17 cellular contexts compared by ENCODE assay signal in genomic region chr22:21626073-21626734, GRCh38. TPM values are rescaled to one million over a fixed set of nuclear protein-coding genes. Genes with fewer than 3 reads are reported as not detected.
DNase-seq lines count a peak whose midpoint lies in the region; ATAC-seq and TF ChIP-seq lines count a peak whose summit lies in the region.
"Had no signal": no experiment of that assay in that cellular context is flagged by ENCODE, and none has a peak within 500 bp of the region (broad histone marks: within the 10 kb centered on the region; RNA-seq: fewer than 3 reads in every experiment).

No MANE protein-coding gene starts in this region.

- CTCF ChIA-PET in activated CD4-positive, alpha-beta T cell treated with anti-CD3 and anti-CD28 coated beads for 36 hours (lab: Charles Lee), result interaction anchor here (0.6 to 10.9 kb wide), 3 partner anchors 8 to 17 kb away, joined by 3 to 209 read pairs (median 4); partner anchors contain the start of gene SDF2L1

- no peak for TF ChIP-seq POLR2A in body of pancreas (IDR thresholded peaks at IDR 0.05)

- H3K36me3 ChIP-seq in Loucy (ENCODE audit: insufficient read depth, low read length), result peaks cover 45% of the 10 kb centered on the region; the same call in 1 of the 2 replicates
- peaks cover 18 to 58% of the 10 kb centered on the region in 2 donors for H3K36me3 ChIP-seq in neuronal stem cell (replicated peaks in 1 of 2; ENCODE audit: control insufficient read depth in 2 of 2, insufficient read depth in 2 of 2, low read length in 2 of 2)
- no peaks in the 10 kb centered on the region for H3K36me3 ChIP-seq in body of pancreas (replicated peaks in 1 of 2; ENCODE audit: insufficient read depth in 1 of 2, low read depth in 2 of 2)

- ATAC-seq in activated CD4-positive, alpha-beta T cell treated with anti-CD3 and anti-CD28 coated beads for 36 hours, result no peak
- ATAC-seq in HG02642 (IDR thresholded peaks at IDR 0.05; ENCODE audit: poor library complexity, unreplicated experiment), result no peak
- no peak for ATAC-seq in body of pancreas
- ATAC-seq: A549 had no signal

- H3K9me3 ChIP-seq in Loucy (ENCODE audit: insufficient read depth, low read depth, low read length), result no peaks in the 10 kb centered on the region
- H3K9me3 ChIP-seq in neuronal stem cell (replicated peaks in 1 of 2; ENCODE audit: control insufficient read depth in 2 of 2, insufficient read depth in 1 of 2, low read depth in 1 of 2, low read length in 2 of 2), result peaks cover 0 to 3% of the 10 kb centered on the region in 2 donors
- no peaks in the 10 kb centered on the region for H3K9me3 ChIP-seq in body of pancreas
- H3K9me3 ChIP-seq: A549 had no signal

- H3K79me1 ChIP-seq in neuronal stem cell (ENCODE audit: low read depth, low read length), result peaks cover 18% of the 10 kb centered on the region

- H3K27me3 ChIP-seq in Loucy (ENCODE audit: insufficient read depth, low read length, poor library complexity, severe bottlenecking), result peaks cover 5% of the 10 kb centered on the region
- no peaks in the 10 kb centered on the region for H3K27me3 ChIP-seq in neuronal stem cell (ENCODE audit: control insufficient read depth in 3 of 3, insufficient read depth in 3 of 3, low read depth in 1 of 3, low read length in 3 of 3)
- no peaks in the 10 kb centered on the region for H3K27me3 ChIP-seq in body of pancreas

- H3K4me1 ChIP-seq in Loucy (ENCODE audit: insufficient read depth, low read length, poor library complexity, severe bottlenecking) (peaks cover 13% of the 10 kb centered on the region), neuronal stem cell (ENCODE audit: control insufficient read depth in 2 of 2, insufficient read depth in 1 of 2, low read depth in 1 of 2, low read length in 2 of 2) (peaks cover 10 to 12% of the 10 kb centered on the region in 2 donors), body of pancreas (peaks cover 41% of the 10 kb centered on the region)

- H3K9me2 ChIP-seq in Loucy (replicated peaks; ENCODE audit: low read depth, low read length), result no peaks in the 10 kb centered on the region

- H3K4me3 ChIP-seq in Loucy (ENCODE audit: low read length, poor library complexity, severe bottlenecking), result no peak overlapping the region
- H3K4me3 ChIP-seq in neuronal stem cell (ENCODE audit: low read length in 2 of 2), result no peak overlapping the region
- H3K4me3 ChIP-seq in body of pancreas, result no peak overlapping the region
- H3K4me3 ChIP-seq: A549, lung had no signal

- no peak overlapping the region for H2BK15ac ChIP-seq in neuronal stem cell (ENCODE audit: low read length)

- peaks cover 69% of the 10 kb centered on the region for H4K20me1 ChIP-seq in Loucy (ENCODE audit: insufficient read depth, low read length, poor library complexity, severe bottlenecking)

- no peaks in the 10 kb centered on the region for H3K27me3 Mint-ChIP-seq in activated CD4-positive, alpha-beta T cell treated with anti-CD3 and anti-CD28 coated beads for 36 hours
- H3K27me3 Mint-ChIP-seq in activated naive CD8-positive, alpha-beta T cell treated with anti-CD3 and anti-CD28 coated beads for 36 hours, result no peaks in the 10 kb centered on the region

- H3F3A ChIP-seq in Loucy (ENCODE audit: low read depth), result peaks cover 5% of the 10 kb centered on the region; the same call in 1 of the 2 replicates

- H3K4me3 Mint-ChIP-seq in activated CD4-positive, alpha-beta T cell treated with anti-CD3 and anti-CD28 coated beads for 36 hours, result no peak overlapping the region
- peak overlapping the region; percentile 40 for H3K4me3 Mint-ChIP-seq in activated naive CD8-positive, alpha-beta T cell treated with anti-CD3 and anti-CD28 coated beads for 36 hours

- POLR2A ChIA-PET in activated CD4-positive, alpha-beta T cell treated with anti-CD3 and anti-CD28 coated beads for 36 hours (lab: Charles Lee), result interaction anchor here (0.6 to 4.0 kb wide), 2 partner anchors 17 to 172 kb away, joined by 8 to 36 read pairs; partner anchors contain the start of gene SDF2L1

- H3K36me3 Mint-ChIP-seq in activated CD4-positive, alpha-beta T cell treated with anti-CD3 and anti-CD28 coated beads for 36 hours (ENCODE audit: low read depth), result peaks cover 38% of the 10 kb centered on the region
- peaks cover 25% of the 10 kb centered on the region for H3K36me3 Mint-ChIP-seq in activated naive CD8-positive, alpha-beta T cell treated with anti-CD3 and anti-CD28 coated beads for 36 hours

- peaks cover 72% of the 10 kb centered on the region for H3K79me2 ChIP-seq in Loucy (ENCODE audit: insufficient read depth, low read length)

- H2AFZ ChIP-seq in Loucy (ENCODE audit: low read length), result no peak overlapping the region
- H2AFZ ChIP-seq in neuronal stem cell (ENCODE audit: low read length), result no peak overlapping the region

- H3K18ac ChIP-seq in neuronal stem cell (ENCODE audit: low read length), result no peak overlapping the region

- H3K23ac ChIP-seq in neuronal stem cell (ENCODE audit: low read depth, low read length, poor library complexity), result peak overlapping the region; percentile 76

- intact Hi-C loops in activated CD4-positive, alpha-beta T cell treated with anti-CD3 and anti-CD28 coated beads for 36 hours (cut with DNase I, micrococcal nuclease), result loop anchor here in 1 of 2 experiments (5.0 kb wide), 1 partner anchor 39 kb away; no protein-coding TSS in a partner anchor
- intact Hi-C loops in body of pancreas (cut with DNase I), result no loop called here

- H3K9me3 Mint-ChIP-seq in activated CD4-positive, alpha-beta T cell treated with anti-CD3 and anti-CD28 coated beads for 36 hours (ENCODE audit: low read depth), result no peaks in the 10 kb centered on the region
- H3K9me3 Mint-ChIP-seq in activated naive CD8-positive, alpha-beta T cell treated with anti-CD3 and anti-CD28 coated beads for 36 hours, result no peaks in the 10 kb centered on the region

- H3K9ac ChIP-seq in Loucy (ENCODE audit: low read depth, low read length, poor library complexity, severe bottlenecking), result no peak overlapping the region
- no peak overlapping the region for H3K9ac ChIP-seq in neuronal stem cell (ENCODE audit: low read depth, low read length, poor library complexity)

- H4K91ac ChIP-seq in neuronal stem cell (ENCODE audit: low read depth, low read length, poor library complexity), result no peak overlapping the region

- TF ChIP-seq CTCF in Loucy (conservative IDR thresholded peaks at IDR 0.05; ENCODE audit: low read length) (no peak), body of pancreas (IDR thresholded peaks at IDR 0.05) (no peak)

- H3K27ac ChIP-seq in neuronal stem cell (replicated peaks; ENCODE audit: low read length) (no peak overlapping the region), body of pancreas (no peak overlapping the region)
- H3K27ac ChIP-seq: A549 had no signal

- no peak overlapping the region for H2BK120ac ChIP-seq in neuronal stem cell (ENCODE audit: low read depth, low read length)

- H3K4me1 Mint-ChIP-seq in activated CD4-positive, alpha-beta T cell treated with anti-CD3 and anti-CD28 coated beads for 36 hours, result peaks cover 31% of the 10 kb centered on the region
- H3K4me1 Mint-ChIP-seq in activated naive CD8-positive, alpha-beta T cell treated with anti-CD3 and anti-CD28 coated beads for 36 hours, result peaks cover 33% of the 10 kb centered on the region

- H3K27ac Mint-ChIP-seq in activated CD4-positive, alpha-beta T cell treated with anti-CD3 and anti-CD28 coated beads for 36 hours, result peak overlapping the region; percentile 83
- peak overlapping the region; percentile 93 for H3K27ac Mint-ChIP-seq in activated naive CD8-positive, alpha-beta T cell treated with anti-CD3 and anti-CD28 coated beads for 36 hours

- H4K8ac ChIP-seq in neuronal stem cell (ENCODE audit: low read depth, low read length), result no peak overlapping the region

- WGBS in neuronal stem cell (ENCODE audit: extremely low coverage in 2 of 2, insufficient read length in 2 of 2, insufficient replicate concordance in 1 of 2), 2 donors, result no CpG with 5 or more reads among the region's 4 CpGs
- 66 to 67% methylated on average over 4 of the region's 4 CpGs for WGBS in body of pancreas, 2 donors

- no peak for DNase-seq in activated CD4-positive, alpha-beta T cell treated with anti-CD3 and anti-CD28 coated beads for 36 hours
- DNase-seq in activated CD4-positive, alpha-beta T cell treated with anti-CD3 and anti-CD28 coated beads, Interleukin-2, amount 50 U/mL, for 4 hours, result no peak
- DNase-seq in activated naive CD8-positive, alpha-beta T cell treated with anti-CD3 and anti-CD28 coated beads for 36 hours, result no peak
- DNase-seq in neuronal stem cell (ENCODE audit: low spot score) (no peak), SHP77 treated with DMSO at 0.1 percent for 48 hours (lab: John Stamatoyannopoulos, UW) (no peak), body of pancreas (no peak)
- DNase-seq: activated naive CD4-positive, alpha-beta T cell treated with Interleukin-2 at 50 U/mL for 16 hours; NCI-H1930; NCI-H510A treated with DMSO at 0.1 percent for 48 hours; occipital lobe; stimulated activated CD4-positive, alpha-beta T cell treated with anti-CD3 and anti-CD28 coated beads, Interleukin-4, amount 100 ng/mL, for 4 hours; T-helper 9 cell had no signal

- H2BK12ac ChIP-seq in neuronal stem cell (ENCODE audit: low read length), result no peak overlapping the region

- no peak overlapping the region for H3K4ac ChIP-seq in neuronal stem cell (ENCODE audit: low read length)

- H3K4me2 ChIP-seq in Loucy (ENCODE audit: low read depth, low read length, poor library complexity, severe bottlenecking) (peak overlapping the region; percentile 93), neuronal stem cell (ENCODE audit: insufficient read depth, low read length, poor library complexity, severe bottlenecking) (no peak overlapping the region)
- H3K4me2 ChIP-seq: A549 had no signal

- no peak overlapping the region for H2AK5ac ChIP-seq in neuronal stem cell (ENCODE audit: low read depth, low read length)

- no peak overlapping the region for H3K14ac ChIP-seq in neuronal stem cell (ENCODE audit: low read length)

- H2BK5ac ChIP-seq in neuronal stem cell (ENCODE audit: low read length), result no peak overlapping the region

RNA-seq across cellular contexts. Expression of gene YDJC, which starts 3.6 kb away (rescaled TPM):
- total RNA-seq in activated CD4-positive, alpha-beta T cell treated with anti-CD3 and anti-CD28 coated beads for 36 hours, result 10 to 100 TPM; 43.4 to 54.0 TPM
- total RNA-seq in activated naive CD8-positive, alpha-beta T cell treated with anti-CD3 and anti-CD28 coated beads for 36 hours, result 10 to 100 TPM; 83.0 to 86.4 TPM
- 14.9 TPM for polyA plus RNA-seq in neuronal stem cell (2013, experiment 1 of 2)
- polyA plus RNA-seq in neuronal stem cell (2013, experiment 2 of 2), result 14.0 TPM
- 10 to 100 TPM; 45.7 to 63.0 TPM for total RNA-seq in body of pancreas

RNA-seq across cellular contexts. Expression of gene CCDC116, which starts 6.4 kb away (rescaled TPM):
- under 1 TPM; 0.23 to 0.33 TPM for total RNA-seq in activated CD4-positive, alpha-beta T cell treated with anti-CD3 and anti-CD28 coated beads for 36 hours
- under 1 TPM; 0.29 to 0.34 TPM for total RNA-seq in activated naive CD8-positive, alpha-beta T cell treated with anti-CD3 and anti-CD28 coated beads for 36 hours
- polyA plus RNA-seq in neuronal stem cell (2013, experiment 1 of 2), result 0.10 TPM
- 0.18 TPM for polyA plus RNA-seq in neuronal stem cell (2013, experiment 2 of 2)
- total RNA-seq in body of pancreas, result under 1 TPM in 1 of 2 donors, not detected in 1; 0.52 TPM
- total RNA-seq: frontal cortex had no signal

RNA-seq across cellular contexts. Expression of gene SDF2L1, which starts 15.9 kb away (rescaled TPM):
- 10 to 100 TPM; 13.7 to 32.8 TPM for total RNA-seq in activated CD4-positive, alpha-beta T cell treated with anti-CD3 and anti-CD28 coated beads for 36 hours
- 10 to 100 TPM; 52.6 to 53.8 TPM for total RNA-seq in activated naive CD8-positive, alpha-beta T cell treated with anti-CD3 and anti-CD28 coated beads for 36 hours
- polyA plus RNA-seq in neuronal stem cell (2013, experiment 1 of 2), result 9.6 TPM
- polyA plus RNA-seq in neuronal stem cell (2013, experiment 2 of 2), result 9.4 TPM
- 100 to 1,000 TPM in 1 of 2 donors, 10 to 100 TPM in 1; 47.5 to 115 TPM for total RNA-seq in body of pancreas

RNA-seq across cellular contexts. Expression of gene PPIL2, which starts 39.6 kb away (rescaled TPM):
- 10 to 100 TPM; 42.8 to 57.7 TPM for total RNA-seq in activated CD4-positive, alpha-beta T cell treated with anti-CD3 and anti-CD28 coated beads for 36 hours
- total RNA-seq in activated naive CD8-positive, alpha-beta T cell treated with anti-CD3 and anti-CD28 coated beads for 36 hours, result 10 to 100 TPM; 41.6 to 43.8 TPM
- 23.0 TPM for polyA plus RNA-seq in neuronal stem cell (2013, experiment 1 of 2)
- polyA plus RNA-seq in neuronal stem cell (2013, experiment 2 of 2), result 23.7 TPM
- 10 to 100 TPM; 44.9 to 94.9 TPM for total RNA-seq in body of pancreas

RNA-seq across cellular contexts. Expression of gene UBE2L3, which starts 58.7 kb away (rescaled TPM):
- 10 to 100 TPM; 57.3 to 75.5 TPM for total RNA-seq in activated CD4-positive, alpha-beta T cell treated with anti-CD3 and anti-CD28 coated beads for 36 hours
- 10 to 100 TPM; 70.0 to 72.9 TPM for total RNA-seq in activated naive CD8-positive, alpha-beta T cell treated with anti-CD3 and anti-CD28 coated beads for 36 hours
- 99.7 TPM for polyA plus RNA-seq in neuronal stem cell (2013, experiment 1 of 2)
- polyA plus RNA-seq in neuronal stem cell (2013, experiment 2 of 2), result 102 TPM
- total RNA-seq in body of pancreas, result 10 to 100 TPM; 17.4 to 33.3 TPM
